ENCODE assay signal across 10 cellular contexts in genomic region chr9:120944434-120945125, GRCh38. TPM values are rescaled to one million over a fixed set of nuclear protein-coding genes. Genes with fewer than 3 reads are reported as not detected.
DNase-seq lines count a peak whose midpoint lies in the region; ATAC-seq and TF ChIP-seq lines count a peak whose summit lies in the region.
"Had no signal": no experiment of that assay in that cellular context is flagged by ENCODE, and none has a peak within 500 bp of the region (broad histone marks: within the 10 kb centered on the region; RNA-seq: fewer than 3 reads in every experiment).

No MANE protein-coding gene starts in this region.

- H3K36me3 ChIP-seq in ascending aorta = no peaks in the 10 kb centered on the region
- H3K36me3 ChIP-seq: vagina had no signal

- no peaks in the 10 kb centered on the region for H3K9me3 ChIP-seq in ascending aorta
- H3K9me3 ChIP-seq: vagina had no signal

- DNase-seq in GM12864 (ENCODE audit: low read depth) (peak; percentile 84), ascending aorta (ENCODE audit: low spot score in 2 of 2) (no peak), 8988T (no peak), epidermal melanocyte (ENCODE audit: insufficient read length, low spot score) (no peak), DMS53 treated with DMSO at 0.1 percent for 48 hours (lab: John Stamatoyannopoulos, UW; ENCODE audit: unreplicated experiment) (no peak), RKO (ENCODE audit: low spot score) (no peak)
- DNase-seq: DND-41 had no signal

- peaks cover 21 to 39% of the 10 kb centered on the region in 2 donors for H3K4me1 ChIP-seq in ascending aorta

- peak overlapping the region; percentile 13 to 89 for H3K27ac ChIP-seq in ascending aorta
- H3K27ac ChIP-seq: vagina had no signal

- no peaks in the 10 kb centered on the region for H3K27me3 ChIP-seq in ascending aorta
- H3K27me3 ChIP-seq: vagina had no signal

- intact Hi-C loops in ascending aorta (cut with DNase I) = no loop called here

- H3K4me3 ChIP-seq in GM12864 (ENCODE audit: low read depth, low read length) = no peak overlapping the region
- H3K4me3 ChIP-seq in ascending aorta = no peak overlapping the region
- H3K4me3 ChIP-seq: vagina had no signal

- peak; percentile 91 for ATAC-seq in GM21515 (IDR thresholded peaks at IDR 0.05; ENCODE audit: unreplicated experiment)
- ATAC-seq in HG03460 (IDR thresholded peaks at IDR 0.05; ENCODE audit: unreplicated experiment) = peak; percentile 100

- no peak for TF ChIP-seq CTCF in GM12864 (IDR thresholded peaks at IDR 0.05; ENCODE audit: low read depth, low read length, missing control alignments)
- no peak for TF ChIP-seq CTCF in ascending aorta (IDR thresholded peaks at IDR 0.05)

RNA-seq across cellular contexts. Expression of gene TRAF1, which starts 18.0 kb away (rescaled TPM):
- 16.7 TPM for total RNA-seq in ascending aorta
